ENCODE assay signal across 8 cellular contexts in genomic region chr3:128879991-128880390, GRCh38. TPM values are rescaled to one million over a fixed set of nuclear protein-coding genes. Genes with fewer than 3 reads are reported as not detected.
DNase-seq lines count a peak whose midpoint lies in the region; ATAC-seq, FAIRE-seq and TF ChIP-seq lines count a peak whose summit lies in the region.

No MANE protein-coding gene starts in this region.

- CTCF ChIA-PET in PC-3 (lab: Charles Lee) (no interaction called here), endothelial cell of umbilical vein (lab: Charles Lee) (interaction anchor here (1.6 to 2.6 kb wide), 3 partner anchors 33 to 199 kb away, joined by 3 to 22 read pairs (median 10); no protein-coding TSS in a partner anchor)

- H3K36me3 ChIP-seq in DND-41 (ENCODE audit: insufficient read depth, low read length): peaks cover 38% of the 10 kb centered on the region
- H3K36me3 ChIP-seq in PC-3 (ENCODE audit: low read depth, low read length): no peaks in the 10 kb centered on the region; the same call in none of the 2 replicates
- H3K36me3 ChIP-seq in endothelial cell of umbilical vein (ENCODE audit: control insufficient read depth in 2 of 2, extremely low read depth in 1 of 2, insufficient read depth in 2 of 2, low read length in 2 of 2): peaks cover 2 to 9% of the 10 kb centered on the region in 2 experiments
- no peaks in the 10 kb centered on the region for H3K36me3 ChIP-seq in parathyroid adenoma (ENCODE audit: control insufficient read depth, insufficient read depth, low read length)

- no peaks in the 10 kb centered on the region for H3K9me2 ChIP-seq in PC-3 (replicated peaks; ENCODE audit: low read length)

- TF ChIP-seq POLR2A in endothelial cell of umbilical vein (IDR thresholded peaks at IDR 0.05; ENCODE audit: low read depth, low read length): no peak

- peak overlapping the region; percentile 97 for H3K27ac ChIP-seq in DND-41 (ENCODE audit: low read length)
- peak overlapping the region; percentile 61 for H3K27ac ChIP-seq in PC-3 (ENCODE audit: low read length)
- peak overlapping the region; percentile 79 for H3K27ac ChIP-seq in endothelial cell of umbilical vein (ENCODE audit: insufficient read depth, low read depth, low read length)
- peak overlapping the region; percentile 88 for H3K27ac ChIP-seq in parathyroid adenoma

- H3K4me2 ChIP-seq in DND-41 (ENCODE audit: insufficient read depth, low read length): peak overlapping the region; percentile 78
- H3K4me2 ChIP-seq in PC-3 (ENCODE audit: low read length): peak overlapping the region; percentile 100
- H3K4me2 ChIP-seq in endothelial cell of umbilical vein (ENCODE audit: insufficient read depth, low read length): peak overlapping the region; percentile 75
- H3K4me2 ChIP-seq in parathyroid adenoma (ENCODE audit: low read length): peak overlapping the region; percentile 89

- H3F3A ChIP-seq in PC-3 (ENCODE audit: low read length, unreplicated experiment): no peaks in the 10 kb centered on the region

- no peak for ATAC-seq in DND-41 (ENCODE audit: insufficient read depth, low read depth)
- no peak for ATAC-seq in PC-3

- H4K20me1 ChIP-seq in DND-41 (ENCODE audit: insufficient read depth, low read length): peaks cover 15% of the 10 kb centered on the region; the same call in 1 of the 2 replicates
- H4K20me1 ChIP-seq in PC-3 (ENCODE audit: low read length): no peaks in the 10 kb centered on the region
- H4K20me1 ChIP-seq in endothelial cell of umbilical vein (replicated peaks; ENCODE audit: control insufficient read depth, extremely low read depth, insufficient read depth, low read length): no peaks in the 10 kb centered on the region

- POLR2A ChIA-PET in PC-3 (lab: Charles Lee; ENCODE audit: unreplicated experiment): no interaction called here
- POLR2A ChIA-PET in endothelial cell of umbilical vein (lab: Charles Lee): interaction anchor here (0.9 to 3.0 kb wide), 2 partner anchors 199 to 369 kb away, joined by 3 to 12 read pairs; partner anchors contain the start of gene COPG1

- DNase-seq in DND-41 (no peak), PC-3 (no peak), endothelial cell of umbilical vein (ENCODE audit: low read depth, low spot score) (no peak), SW480 (ENCODE audit: low spot score) (no peak), activated gamma-delta T cell treated with Interleukin-2 at 50 U/mL for 16 hours (no peak), medulla oblongata (ENCODE audit: extremely low spot score) (no peak), HuH-7 (ENCODE audit: low spot score) (no peak)

- intact Hi-C loops in PC-3 (cut with micrococcal nuclease): loop anchor here (1.0 kb wide), 1 partner anchor 200 kb away; no protein-coding TSS in a partner anchor
- intact Hi-C loops in endothelial cell of umbilical vein (cut with micrococcal nuclease): loop anchor here (1.0 to 5.0 kb wide), 5 partner anchors 42 to 369 kb away; partner anchors contain the start of genes COPG1 and RAB7A

- H3K4me1 ChIP-seq in DND-41 (ENCODE audit: insufficient read depth, low read length) (peaks cover 47% of the 10 kb centered on the region), PC-3 (ENCODE audit: insufficient read depth, low read length) (peaks cover 36% of the 10 kb centered on the region), endothelial cell of umbilical vein (ENCODE audit: control insufficient read depth, extremely low read depth, insufficient read depth, low read length) (peaks cover 23% of the 10 kb centered on the region), parathyroid adenoma (peaks cover 9% of the 10 kb centered on the region)

- TF ChIP-seq CTCF in DND-41 (IDR thresholded peaks at IDR 0.05; ENCODE audit: borderline replicate concordance, extremely low read depth, low read length, poor library complexity, severe bottlenecking) (no peak), PC-3 (conservative IDR thresholded peaks at IDR 0.05; ENCODE audit: low read depth, low read length) (no peak), endothelial cell of umbilical vein (IDR thresholded peaks at IDR 0.05; ENCODE audit: extremely low read depth in 1 of 2, insufficient read depth in 1 of 2, low read depth in 1 of 2, low read length in 2 of 2) (no peak), parathyroid adenoma (IDR thresholded peaks at IDR 0.05) (no peak)

- no peaks in the 10 kb centered on the region for H3K27me3 ChIP-seq in DND-41 (ENCODE audit: insufficient read depth, low read length, poor library complexity)
- no peaks in the 10 kb centered on the region for H3K27me3 ChIP-seq in PC-3 (ENCODE audit: low read length)
- peaks cover 2 to 3% of the 10 kb centered on the region in 2 experiments for H3K27me3 ChIP-seq in endothelial cell of umbilical vein (ENCODE audit: control insufficient read depth in 2 of 2, insufficient read depth in 2 of 2, low read length in 2 of 2)
- H3K27me3 ChIP-seq in parathyroid adenoma (ENCODE audit: control insufficient read depth, insufficient read depth, low read length): no peaks in the 10 kb centered on the region

- peak overlapping the region; percentile 80 to 87 for H3K4me3 ChIP-seq in DND-41 (ENCODE audit: low read depth in 1 of 2, low read length in 2 of 2)
- peak overlapping the region; percentile 99 for H3K4me3 ChIP-seq in PC-3 (ENCODE audit: low read length)
- peak overlapping the region; percentile 81 to 91 (median 90) for H3K4me3 ChIP-seq in endothelial cell of umbilical vein (replicated peaks in 1 of 3; ENCODE audit: insufficient read depth in 1 of 3, low read depth in 1 of 3, low read length in 3 of 3)
- peak overlapping the region; percentile 96 for H3K4me3 ChIP-seq in parathyroid adenoma (ENCODE audit: low read depth, low read length)

- BruUV-seq in PC-3 (replicated peaks; lab: Mats Ljungman, UMichigan) (no TSS peak), endothelial cell of umbilical vein (replicated peaks; lab: Mats Ljungman, UMichigan) (no TSS peak)

- H3K9me3 ChIP-seq in DND-41 (ENCODE audit: insufficient read depth, low read length, severe bottlenecking) (no peaks in the 10 kb centered on the region), PC-3 (ENCODE audit: low read length) (no peaks in the 10 kb centered on the region), endothelial cell of umbilical vein (replicated peaks; ENCODE audit: control insufficient read depth, insufficient read depth, low read length) (no peaks in the 10 kb centered on the region), parathyroid adenoma (ENCODE audit: control insufficient read depth, low read length) (no peaks in the 10 kb centered on the region)

- FAIRE-seq in endothelial cell of umbilical vein (lab: Jason Lieb, UNC): peak; percentile 44

- H3K9ac ChIP-seq in DND-41 (ENCODE audit: low read depth, low read length) (peak overlapping the region; percentile 95), PC-3 (ENCODE audit: low read length) (peak overlapping the region; percentile 100), endothelial cell of umbilical vein (replicated peaks; ENCODE audit: extremely low read depth, insufficient read depth, low read length) (peak overlapping the region; percentile 99), parathyroid adenoma (peak overlapping the region; percentile 70)

- H2AFZ ChIP-seq in DND-41 (ENCODE audit: low read depth, low read length): peak overlapping the region; percentile 94
- peak overlapping the region; percentile 96 for H2AFZ ChIP-seq in PC-3 (ENCODE audit: low read length)
- peak overlapping the region; percentile 80 for H2AFZ ChIP-seq in endothelial cell of umbilical vein (ENCODE audit: low read depth, low read length)
- H2AFZ ChIP-seq in parathyroid adenoma: peak overlapping the region; percentile 98

- H3K79me2 ChIP-seq in DND-41 (ENCODE audit: insufficient read depth, low read length) (peaks cover 67% of the 10 kb centered on the region), PC-3 (ENCODE audit: low read length) (peaks cover 67% of the 10 kb centered on the region), endothelial cell of umbilical vein (ENCODE audit: control insufficient read depth, insufficient read depth, low read length) (peaks cover 42% of the 10 kb centered on the region), parathyroid adenoma (peaks cover 8% of the 10 kb centered on the region)

- dilution Hi-C loops in endothelial cell of umbilical vein (cut with MboI; ENCODE audit: extremely low pct_ligation_motif_present, low sequenced_read_pairs): no loop called here

- H3K9me1 ChIP-seq in endothelial cell of umbilical vein (replicated peaks; ENCODE audit: control insufficient read depth, extremely low read depth, insufficient read depth, low read length): no peaks in the 10 kb centered on the region

TF ChIP-seq in endothelial cell of umbilical vein, 7 proteins besides CTCF, POLR2A, EP300 and RAD21:
- TF ChIP-seq EZH2 (IDR thresholded peaks at IDR 0.05; ENCODE audit: borderline replicate concordance, low read depth, low read length, severe bottlenecking): no peak
- TF ChIP-seq MYC (IDR thresholded peaks at IDR 0.05; ENCODE audit: low read depth, low read length): no peak
- TF ChIP-seq GATA2 (IDR thresholded peaks at IDR 0.05; ENCODE audit: insufficient read depth, insufficient read length, low read depth, low read length): no peak
- no peak for TF ChIP-seq POLR2AphosphoS5 (IDR thresholded peaks at IDR 0.05; ENCODE audit: insufficient read depth, low read depth, low read length)
- TF ChIP-seq JUN (IDR thresholded peaks at IDR 0.05; ENCODE audit: borderline replicate concordance, insufficient read depth, insufficient read length, low read depth): no peak

RNA-seq across cellular contexts. Expression of gene ACAD9, which starts 0.6 kb away (rescaled TPM):
- 38.2 and 38.6 TPM in 2 replicates for total RNA-seq in PC-3 (2014; rRNA removed)
- 56.0 and 65.8 TPM in 2 replicates for total RNA-seq in endothelial cell of umbilical vein
- polyA plus RNA-seq in endothelial cell of umbilical vein: 55.2 and 58.6 TPM in 2 replicates
- 48.6 and 49.6 TPM in 2 replicates for polyA plus RNA-seq in endothelial cell of umbilical vein (2011; cell fraction: cytosol; rRNA removed)
- 122 and 134 TPM in 2 replicates for polyA plus RNA-seq in endothelial cell of umbilical vein (2011; cell fraction: nucleus; rRNA removed)
- 29.5 and 30.4 TPM in 2 replicates for polyA plus RNA-seq in endothelial cell of umbilical vein (2012)
- 65.5 and 71.4 TPM in 2 replicates for polyA minus RNA-seq in endothelial cell of umbilical vein
- polyA minus RNA-seq in endothelial cell of umbilical vein (2011; cell fraction: cytosol; rRNA and poly(A)+ RNA removed): 30.8 TPM
- polyA minus RNA-seq in endothelial cell of umbilical vein (2011; cell fraction: nucleus; rRNA and poly(A)+ RNA removed): 72.2 and 74.9 TPM in 2 replicates
